8 cellular contexts compared by ENCODE assay signal in genomic region chrX:120560405-120560841, GRCh38. TPM values are rescaled to one million over a fixed set of nuclear protein-coding genes. Genes with fewer than 3 reads are reported as not detected.
DNase-seq lines count a peak whose midpoint lies in the region; ATAC-seq and TF ChIP-seq lines count a peak whose summit lies in the region.

No MANE protein-coding gene starts in this region.

- peak overlapping the region; percentile 98 for H3K4me3 Mint-ChIP-seq in activated naive CD8-positive, alpha-beta T cell

- H3K9me3 ChIP-seq in Panc1 (ENCODE audit: control insufficient read depth, insufficient read depth, low read depth, low read length), result no peaks in the 10 kb centered on the region
- H3K9me3 ChIP-seq in left ventricle myocardium inferior (replicated peaks), result no peaks in the 10 kb centered on the region

- H3K27ac ChIP-seq in Panc1 (ENCODE audit: low read length) (peak overlapping the region; percentile 98), left ventricle myocardium inferior (replicated peaks) (peak overlapping the region; percentile 98)

- CTCF ChIA-PET in Panc1 (lab: Charles Lee), result no interaction called here

- H3K4me1 ChIP-seq in Panc1 (ENCODE audit: control insufficient read depth, insufficient read depth, low read length), result peaks cover 12% of the 10 kb centered on the region; the same call in 1 of the 2 replicates
- peaks cover 37% of the 10 kb centered on the region for H3K4me1 ChIP-seq in left ventricle myocardium inferior

- no peaks in the 10 kb centered on the region for H3K27me3 ChIP-seq in Panc1 (ENCODE audit: control insufficient read depth, insufficient read depth, low read length)
- H3K27me3 ChIP-seq in left ventricle myocardium inferior (ENCODE audit: low read depth), result no peaks in the 10 kb centered on the region

- POLR2A ChIA-PET in Panc1 (lab: Charles Lee), result interaction anchor here (0.7 to 2.2 kb wide), 3 partner anchors 9 to 50 kb away, joined by 9 to 36 read pairs (median 18); partner anchors contain the start of gene MCTS1

- no peaks in the 10 kb centered on the region for H3K9me3 Mint-ChIP-seq in activated naive CD8-positive, alpha-beta T cell (ENCODE audit: low read depth)

- H3K36me3 ChIP-seq in Panc1 (ENCODE audit: control insufficient read depth, insufficient read depth, low read length), result peaks cover 6% of the 10 kb centered on the region; the same call in 1 of the 2 replicates
- peaks cover 4% of the 10 kb centered on the region for H3K36me3 ChIP-seq in left ventricle myocardium inferior

- peaks cover 36% of the 10 kb centered on the region for H3K4me1 Mint-ChIP-seq in activated naive CD8-positive, alpha-beta T cell (ENCODE audit: low read depth)

- no peak for TF ChIP-seq CTCF in Panc1 (IDR thresholded peaks at IDR 0.05)
- no peak for TF ChIP-seq CTCF in left ventricle myocardium inferior (IDR thresholded peaks at IDR 0.05; ENCODE audit: borderline replicate concordance)

- H3K4me3 ChIP-seq in Panc1 (ENCODE audit: low read depth in 2 of 2, low read length in 2 of 2) (peak overlapping the region; percentile 93 to 99), left ventricle myocardium inferior (peak overlapping the region; percentile 72)

- DNase-seq in Panc1 (ENCODE audit: low read depth, low spot score) (peak; percentile 24), left ventricle myocardium inferior (peak; percentile 13), retina (peak; percentile 74), middle frontal gyrus (ENCODE audit: extremely low spot score, low spot score) (no peak), hepatic stellate cell (ENCODE audit: low spot score) (no peak)

- H3K27ac Mint-ChIP-seq in activated naive CD8-positive, alpha-beta T cell, result peak overlapping the region; percentile 98

- in situ Hi-C loops in Panc1 (cut with HindIII; ENCODE audit: low pct_unique_long_range_greater_than_20kb, low sequenced_read_pairs), result no loop called here

- intact Hi-C loops in Panc1 (cut with micrococcal nuclease; ENCODE audit: unreplicated experiment), result no loop called here
- intact Hi-C loops in left ventricle myocardium inferior (cut with micrococcal nuclease), result no loop called here

- peaks cover 2% of the 10 kb centered on the region for H3K36me3 Mint-ChIP-seq in activated naive CD8-positive, alpha-beta T cell

- no peaks in the 10 kb centered on the region for H3K27me3 Mint-ChIP-seq in activated naive CD8-positive, alpha-beta T cell

- BruUV-seq in Panc1 (replicated peaks; lab: Mats Ljungman, UMichigan), result no TSS peak

- ATAC-seq in GM18511 (IDR thresholded peaks at IDR 0.05; ENCODE audit: unreplicated experiment) (peak; percentile 45), HG02840 (IDR thresholded peaks at IDR 0.05; ENCODE audit: low FRiP score, unreplicated experiment) (peak; percentile 33), Panc1 (peak; percentile 66)

RNA-seq across cellular contexts. Expression of gene CUL4B, which starts 0.3 kb away (rescaled TPM):
- total RNA-seq in Panc1 (2021; ENCODE audit: unreplicated experiment) (99.8 TPM), left ventricle myocardium inferior (18.9 TPM)
- polyA plus RNA-seq in Panc1 (2012; ENCODE audit: insufficient read length), result 30.9 TPM

RNA-seq across cellular contexts. Expression of gene MCTS1, which starts 43.5 kb away (rescaled TPM):
- 110 TPM for total RNA-seq in Panc1 (2021; ENCODE audit: unreplicated experiment)
- 57.0 TPM for polyA plus RNA-seq in Panc1 (2012; ENCODE audit: insufficient read length)
- total RNA-seq in left ventricle myocardium inferior, result 32.6 TPM

Comparison
In these comparisons a context has a peak if more than half of its experiments do, and no peak if none do; other contexts are left out.
1. DNase-seq: peak in Panc1 (single experiment), left ventricle myocardium inferior (single experiment) and retina (single experiment); none in middle frontal gyrus (single experiment) and hepatic stellate cell (single experiment).
2. Peak in every context shown above with its lines, with median percentiles within 50 percentile points of each other: ATAC-seq.